ENCODE assay signal across 12 cellular contexts in the genomic region with DNA sequence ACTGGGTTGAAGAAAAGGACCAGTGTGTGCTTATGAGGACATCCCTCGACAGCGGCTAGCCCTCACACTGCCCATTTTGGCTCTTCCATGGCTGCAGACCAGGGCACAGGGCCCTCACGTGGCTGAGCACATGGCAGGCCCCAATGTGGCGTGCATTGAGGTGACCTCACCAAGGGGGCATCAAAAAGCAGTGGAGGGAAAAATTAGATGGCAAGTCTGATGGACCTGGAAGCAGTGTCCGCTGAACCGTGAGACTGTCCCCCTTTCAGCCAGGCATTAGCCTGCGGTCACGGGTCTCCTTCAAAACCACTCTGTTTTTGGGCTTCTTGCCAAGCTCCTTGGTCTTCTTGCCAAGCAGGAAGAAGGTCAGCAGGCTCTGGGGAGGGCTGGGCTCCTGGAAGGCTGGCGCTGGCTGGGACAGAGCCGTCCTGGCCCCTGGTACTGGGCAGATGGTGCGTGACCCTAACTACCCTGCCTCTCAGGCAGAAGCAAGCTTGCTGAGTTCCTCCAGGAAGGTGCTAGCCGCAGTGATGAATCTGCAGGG. TPM values are rescaled to one million over a fixed set of nuclear protein-coding genes. Genes with fewer than 3 reads are reported as not detected.
DNase-seq lines count a peak whose midpoint lies in the region; ATAC-seq and TF ChIP-seq lines count a peak whose summit lies in the region.
"Had no signal": no experiment of that assay in that cellular context is flagged by ENCODE, and none has a peak within 500 bp of the region (broad histone marks: within the 10 kb centered on the region; RNA-seq: fewer than 3 reads in every experiment).

No MANE protein-coding gene starts in this region.

- H3K9me3 Mint-ChIP-seq in CD8-positive, alpha-beta T cell, result no peaks in the 10 kb centered on the region
- H3K9me3 Mint-ChIP-seq: activated naive CD4-positive, alpha-beta T cell treated with anti-CD3 and anti-CD28 coated beads for 36 hours had no signal

- H3K27ac Mint-ChIP-seq in CD8-positive, alpha-beta T cell, result no peak overlapping the region
- H3K27ac Mint-ChIP-seq: activated naive CD4-positive, alpha-beta T cell treated with anti-CD3 and anti-CD28 coated beads for 36 hours had no signal

- CTCF ChIA-PET in CD8-positive, alpha-beta T cell (lab: Charles Lee), result interaction anchor here (0.9 kb wide), 1 partner anchor 14 kb away, joined by 3 read pairs; no protein-coding TSS in a partner anchor
- CTCF ChIA-PET in GM10248 (lab: Yijun Ruan, JAX), result interaction anchor here (0.8 to 1.3 kb wide), 2 partner anchors 10 to 100 kb away, joined by 3 read pairs; no protein-coding TSS in a partner anchor

- DNase-seq in NCI-H2196 (lab: John Stamatoyannopoulos, UW; ENCODE audit: unreplicated experiment) (peak; percentile 92), epithelial cell of proximal tubule (ENCODE audit: low read depth) (peak; percentile 83), mucosa of gallbladder (ENCODE audit: low spot score) (peak; percentile 87), GM10248 (ENCODE audit: extremely low spot score) (no peak), SHP77 (lab: John Stamatoyannopoulos, UW) (no peak)
- DNase-seq in CD8-positive, alpha-beta T cell, result no peak
- DNase-seq: activated naive CD4-positive, alpha-beta T cell treated with anti-CD3 and anti-CD28 coated beads for 36 hours; stimulated activated naive CD8-positive, alpha-beta T cell treated with anti-CD3 and anti-CD28 coated beads, Interleukin-15, Interleukin-2, amounts not matched to agents 100 U/mL and 50 U/mL, for 24 hours had no signal

- H3K27me3 ChIP-seq in BLaER1, result no peaks in the 10 kb centered on the region
- no peaks in the 10 kb centered on the region for H3K27me3 ChIP-seq in CD8-positive, alpha-beta T cell (ENCODE audit: insufficient read depth, low read length)

- H3K36me3 ChIP-seq in BLaER1, result no peaks in the 10 kb centered on the region
- H3K36me3 ChIP-seq in CD8-positive, alpha-beta T cell (ENCODE audit: insufficient read depth, low read length), result no peaks in the 10 kb centered on the region

- H3K4me2 ChIP-seq in BLaER1, result peak overlapping the region; percentile 43

- no peak overlapping the region for H3K27ac ChIP-seq in BLaER1
- H3K27ac ChIP-seq in CD8-positive, alpha-beta T cell (ENCODE audit: low read depth, low read length), result no peak overlapping the region
- H3K27ac ChIP-seq: parathyroid adenoma had no signal

- no peaks in the 10 kb centered on the region for H4K20me1 ChIP-seq in BLaER1

- H3K27me3 Mint-ChIP-seq in CD8-positive, alpha-beta T cell (ENCODE audit: low read depth), result peaks cover 23% of the 10 kb centered on the region

- no peaks in the 10 kb centered on the region for H3K4me1 Mint-ChIP-seq in CD8-positive, alpha-beta T cell (ENCODE audit: low read depth)

- TF ChIP-seq CTCF in epithelial cell of proximal tubule (conservative IDR thresholded peaks at IDR 0.05; ENCODE audit: low read depth, low read length) (no peak), GM10248 (IDR thresholded peaks at IDR 0.05; ENCODE audit: control extremely low read depth, extremely low read depth, low read depth, missing control alignments) (no peak)
- TF ChIP-seq CTCF in CD8-positive, alpha-beta T cell (IDR thresholded peaks at IDR 0.05), result no peak

- no peak for ATAC-seq in GM18861 (IDR thresholded peaks at IDR 0.05; ENCODE audit: unreplicated experiment)
- no peak for ATAC-seq in CD8-positive, alpha-beta T cell
- ATAC-seq: stimulated activated naive CD8-positive, alpha-beta T cell treated with anti-CD3 and anti-CD28 coated beads, Interleukin-15, Interleukin-2, amounts not matched to agents 100 U/mL and 50 U/mL, for 24 hours had no signal

- peaks cover 34% of the 10 kb centered on the region for H3K4me1 ChIP-seq in BLaER1
- H3K4me1 ChIP-seq in CD8-positive, alpha-beta T cell (ENCODE audit: insufficient read depth, low read length), result no peaks in the 10 kb centered on the region
- H3K4me1 ChIP-seq: parathyroid adenoma had no signal

- H3K4me3 Mint-ChIP-seq in CD8-positive, alpha-beta T cell, result no peak overlapping the region
- H3K4me3 Mint-ChIP-seq: activated naive CD4-positive, alpha-beta T cell treated with anti-CD3 and anti-CD28 coated beads for 36 hours had no signal

- POLR2A ChIA-PET in CD8-positive, alpha-beta T cell (lab: Charles Lee), result no interaction called here
- POLR2A ChIA-PET in GM10248 (lab: Yijun Ruan, JAX), result no interaction called here

- H3K36me3 Mint-ChIP-seq in CD8-positive, alpha-beta T cell, result no peaks in the 10 kb centered on the region

- H3K4me3 ChIP-seq in BLaER1 (no peak overlapping the region), epithelial cell of proximal tubule (ENCODE audit: low read depth, low read length) (no peak overlapping the region)
- no peak overlapping the region for H3K4me3 ChIP-seq in CD8-positive, alpha-beta T cell (ENCODE audit: low read depth, low read length)

- H3K9me3 ChIP-seq in BLaER1, result peaks cover 5% of the 10 kb centered on the region
- no peaks in the 10 kb centered on the region for H3K9me3 ChIP-seq in CD8-positive, alpha-beta T cell (ENCODE audit: low read length)

- no peak overlapping the region for H3K9ac ChIP-seq in BLaER1
- H3K9ac ChIP-seq: parathyroid adenoma had no signal

- intact Hi-C loops in CD8-positive, alpha-beta T cell (cut with DNase I, micrococcal nuclease), result no loop called here

RNA-seq across cellular contexts. Expression of gene TRIM67, which starts 30.8 kb away (rescaled TPM):
- total RNA-seq in epithelial cell of proximal tubule (not detected in 2 replicates), mucosa of gallbladder (0.03 TPM)
- not detected for total RNA-seq in CD8-positive, alpha-beta T cell
- total RNA-seq: activated naive CD4-positive, alpha-beta T cell treated with anti-CD3 and anti-CD28 coated beads for 36 hours; T-helper 2 cell treated with Interferon-gamma antibody and Interleukin-4, amounts not matched to agents 100 ng/mL and 5 ng/mL, for 36 hours had no signal

RNA-seq across cellular contexts. Expression of gene GNPAT, which starts 48.3 kb away (rescaled TPM):
- total RNA-seq in epithelial cell of proximal tubule, result 35.5 and 46.3 TPM in 2 replicates
- total RNA-seq in mucosa of gallbladder, result 39.3 TPM
- 10 to 100 TPM; 10.4 to 11.0 TPM for total RNA-seq in CD8-positive, alpha-beta T cell

Comparison
In these comparisons a context has a peak if more than half of its experiments do, and no peak if none do; other contexts are left out.
1. DNase-seq: peak in NCI-H2196 (single experiment), epithelial cell of proximal tubule (single experiment) and mucosa of gallbladder (single experiment); none in CD8-positive, alpha-beta T cell (0 of 7), GM10248 (single experiment) and SHP77 (0 of 2).